1 cellular context compared by ENCODE assay signal in genomic region chr2:43460141-43460540, GRCh38.
TF ChIP-seq lines count a peak whose summit lies in the region.

No MANE protein-coding gene starts in this region.

TF ChIP-seq in SK-N-SH treated with all-trans-retinoic acid at 6 μM for 48 hours, 23 proteins besides CTCF, POLR2A, EP300 and RAD21 (continued from another document):
- TF ChIP-seq TSHZ2 (CRISPR knock-in tag; IDR thresholded peaks at IDR 0.05) (no peak), OSR1 (CRISPR knock-in tag; IDR thresholded peaks at IDR 0.05) (no peak), ESRRG (CRISPR knock-in tag; IDR thresholded peaks at IDR 0.05) (no peak), PPARA (CRISPR knock-in tag; IDR thresholded peaks at IDR 0.05; ENCODE audit: borderline replicate concordance) (no peak), GLIS3 (CRISPR knock-in tag; IDR thresholded peaks at IDR 0.05) (no peak), ZFP3 (CRISPR knock-in tag; IDR thresholded peaks at IDR 0.05) (no peak), TOX (CRISPR knock-in tag; IDR thresholded peaks at IDR 0.05; ENCODE audit: borderline replicate concordance) (no peak), CSDC2 (CRISPR knock-in tag; IDR thresholded peaks at IDR 0.05) (no peak)
